In genomic region chr1:56910441-56910985, GRCh38 we compare ENCODE assay signal across 19 cellular contexts. TPM values are rescaled to one million over a fixed set of nuclear protein-coding genes. Genes with fewer than 3 reads are reported as not detected.
DNase-seq lines count a peak whose midpoint lies in the region; ATAC-seq and TF ChIP-seq lines count a peak whose summit lies in the region.
"Had no signal": no experiment of that assay in that cellular context is flagged by ENCODE, and none has a peak within 500 bp of the region (broad histone marks: within the 10 kb centered on the region; RNA-seq: fewer than 3 reads in every experiment).

No MANE protein-coding gene starts in this region.

- H3K4me1 ChIP-seq in prostate gland (replicated peaks), result no peaks in the 10 kb centered on the region
- H3K4me1 ChIP-seq: SJCRH30, uterus had no signal

- in situ Hi-C loops in brain microvascular endothelial cell (cut with HindIII; ENCODE audit: low pct_ligation_motif_present, low sequenced_read_pairs), result no loop called here

- intact Hi-C loops in dendritic cell treated with granulocyte-macrophage colony-stimulating factor and Interleukin-4, amounts not matched to agents 40 ng/mL and 50 ng/mL, for 4 days (cut with micrococcal nuclease), result no loop called here
- intact Hi-C loops in prostate gland (cut with DNase I), result no loop called here

- no peak for TF ChIP-seq POLR2A in NB4 (IDR thresholded peaks at IDR 0.05; ENCODE audit: extremely low read depth, insufficient read length)
- no peak for TF ChIP-seq POLR2A in prostate gland (IDR thresholded peaks at IDR 0.05)

- no peaks in the 10 kb centered on the region for H3K9me3 ChIP-seq in prostate gland
- H3K9me3 ChIP-seq: SJCRH30, uterus had no signal

- no peak for TF ChIP-seq CTCF in NB4 (IDR thresholded peaks at IDR 0.05; ENCODE audit: low read depth, low read length)
- no peak for TF ChIP-seq CTCF in brain microvascular endothelial cell (IDR thresholded peaks at IDR 0.05; ENCODE audit: low read depth, low read length, missing control alignments)
- no peak for TF ChIP-seq CTCF in prostate gland (IDR thresholded peaks at IDR 0.05)

- no peak overlapping the region for H3K4me3 ChIP-seq in NB4 (ENCODE audit: low read depth, low read length)
- no peak overlapping the region for H3K4me3 ChIP-seq in brain microvascular endothelial cell (ENCODE audit: low read depth, low read length)
- H3K4me3 ChIP-seq in prostate gland, result no peak overlapping the region
- H3K4me3 ChIP-seq: lung, SJCRH30, uterus had no signal

- no peaks in the 10 kb centered on the region for H3K36me3 Mint-ChIP-seq in dendritic cell treated with granulocyte-macrophage colony-stimulating factor and Interleukin-4, amounts not matched to agents 40 ng/mL and 50 ng/mL, for 4 days (ENCODE audit: low read depth)
- H3K36me3 Mint-ChIP-seq in natural killer cell treated with Interleukin-12 subunit alpha and Interleukin-12 subunit beta and Interleukin-15 and Interleukin-18, amount 100 ng/mL, for 72 hours, result peaks cover 8% of the 10 kb centered on the region
- H3K36me3 Mint-ChIP-seq: IgD-negative memory B cell had no signal

- 91% methylated on average over 4 of the region's 4 CpGs for WGBS in prostate gland

- H3K4me3 Mint-ChIP-seq in dendritic cell treated with granulocyte-macrophage colony-stimulating factor and Interleukin-4, amounts not matched to agents 40 ng/mL and 50 ng/mL, for 4 days, result no peak overlapping the region
- H3K4me3 Mint-ChIP-seq in natural killer cell treated with Interleukin-12 subunit alpha and Interleukin-12 subunit beta and Interleukin-15 and Interleukin-18, amount 100 ng/mL, for 72 hours, result peak overlapping the region; percentile 72
- H3K4me3 Mint-ChIP-seq: activated CD8-positive, alpha-beta T cell treated with anti-CD3 and anti-CD28 coated beads, Interleukin-2, amount 10 ng/mL, durations not matched to agents 7 days and 5 days; activated T-helper 1 cell treated with anti-CD3 and anti-CD28 coated beads, Interleukin-12 subunit alpha, Interleukin-12 subunit beta, Interleukin-2, Interleukin-4 antibody, amounts not matched to agents 30 ng/mL and 10 ng/mL and 1 ng/mL, durations not matched to agents 14 hours and 24 hours and 36 hours; IgD-negative memory B cell; stimulated activated naive CD8-positive, alpha-beta T cell treated with anti-CD3 and anti-CD28 coated beads, Interleukin-15, amount 100 ng/mL, for 72 hours had no signal

- H3K36me3 ChIP-seq in brain microvascular endothelial cell (replicated peaks), result no peaks in the 10 kb centered on the region
- H3K36me3 ChIP-seq in prostate gland, result no peaks in the 10 kb centered on the region
- H3K36me3 ChIP-seq: SJCRH30, uterus had no signal

- DNase-seq in CD1c-positive myeloid dendritic cell (ENCODE audit: extremely low spot score), result peak; percentile 65
- DNase-seq in NB4 (ENCODE audit: low read depth), result peak; percentile 29
- peak; percentile 75 for DNase-seq in natural killer cell treated with Interleukin-12 subunit alpha and Interleukin-12 subunit beta and Interleukin-15 and Interleukin-18, amount 100 ng/mL, for 72 hours (ENCODE audit: low spot score)
- DNase-seq in NCI-H1694 (lab: John Stamatoyannopoulos, UW), result no peak
- no peak for DNase-seq in brain microvascular endothelial cell
- no peak for DNase-seq in activated naive CD4-positive, alpha-beta T cell treated with Interleukin-2 at 50 U/mL for 16 hours
- no peak for DNase-seq in prostate gland (ENCODE audit: low spot score)
- DNase-seq: activated CD8-positive, alpha-beta T cell treated with anti-CD3 and anti-CD28 coated beads, Interleukin-2, amount 10 ng/mL, durations not matched to agents 7 days and 5 days; NCI-H1417; SJCRH30; stimulated activated CD4-positive, alpha-beta T cell treated with anti-CD3 and anti-CD28 coated beads, Interleukin-15, amount 100 ng/mL, for 24 hours; stimulated activated naive CD8-positive, alpha-beta T cell treated with anti-CD3 and anti-CD28 coated beads, Interleukin-15, amount 100 ng/mL, for 72 hours; uterus had no signal

- H3K27ac Mint-ChIP-seq in dendritic cell treated with granulocyte-macrophage colony-stimulating factor and Interleukin-4, amounts not matched to agents 40 ng/mL and 50 ng/mL, for 4 days, result peak overlapping the region; percentile 92
- H3K27ac Mint-ChIP-seq in natural killer cell treated with Interleukin-12 subunit alpha and Interleukin-12 subunit beta and Interleukin-15 and Interleukin-18, amount 100 ng/mL, for 72 hours, result peak overlapping the region; percentile 78 to 95
- H3K27ac Mint-ChIP-seq: activated CD8-positive, alpha-beta T cell treated with anti-CD3 and anti-CD28 coated beads, Interleukin-2, amount 10 ng/mL, durations not matched to agents 7 days and 5 days; activated T-helper 1 cell treated with anti-CD3 and anti-CD28 coated beads, Interleukin-12 subunit alpha, Interleukin-12 subunit beta, Interleukin-2, Interleukin-4 antibody, amounts not matched to agents 30 ng/mL and 10 ng/mL and 1 ng/mL, durations not matched to agents 14 hours and 24 hours and 36 hours; IgD-negative memory B cell; stimulated activated naive CD8-positive, alpha-beta T cell treated with anti-CD3 and anti-CD28 coated beads, Interleukin-15, amount 100 ng/mL, for 72 hours had no signal

- no peaks in the 10 kb centered on the region for H3K9me3 Mint-ChIP-seq in dendritic cell treated with granulocyte-macrophage colony-stimulating factor and Interleukin-4, amounts not matched to agents 40 ng/mL and 50 ng/mL, for 4 days
- peaks cover 6% of the 10 kb centered on the region for H3K9me3 Mint-ChIP-seq in natural killer cell treated with Interleukin-12 subunit alpha and Interleukin-12 subunit beta and Interleukin-15 and Interleukin-18, amount 100 ng/mL, for 72 hours
- H3K9me3 Mint-ChIP-seq: activated T-helper 1 cell treated with anti-CD3 and anti-CD28 coated beads, Interleukin-12 subunit alpha, Interleukin-12 subunit beta, Interleukin-2, Interleukin-4 antibody, amounts not matched to agents 30 ng/mL and 10 ng/mL and 1 ng/mL, durations not matched to agents 14 hours and 24 hours and 36 hours; IgD-negative memory B cell had no signal

- H3K27me3 ChIP-seq in brain microvascular endothelial cell (replicated peaks) (no peaks in the 10 kb centered on the region), prostate gland (replicated peaks; ENCODE audit: insufficient read depth) (no peaks in the 10 kb centered on the region)
- H3K27me3 ChIP-seq: uterus had no signal

- no peak overlapping the region for H3K27ac ChIP-seq in brain microvascular endothelial cell
- no peak overlapping the region for H3K27ac ChIP-seq in prostate gland
- H3K27ac ChIP-seq: SJCRH30, uterus, VCaP had no signal

- H3K4me1 Mint-ChIP-seq in dendritic cell treated with granulocyte-macrophage colony-stimulating factor and Interleukin-4, amounts not matched to agents 40 ng/mL and 50 ng/mL, for 4 days (ENCODE audit: low read depth), result peaks cover 42% of the 10 kb centered on the region
- H3K4me1 Mint-ChIP-seq in natural killer cell treated with Interleukin-12 subunit alpha and Interleukin-12 subunit beta and Interleukin-15 and Interleukin-18, amount 100 ng/mL, for 72 hours (ENCODE audit: low read depth in 2 of 2), result peaks cover 39 to 53% of the 10 kb centered on the region in 2 donors
- H3K4me1 Mint-ChIP-seq: IgD-negative memory B cell; stimulated activated naive CD8-positive, alpha-beta T cell treated with anti-CD3 and anti-CD28 coated beads, Interleukin-15, amount 100 ng/mL, for 72 hours had no signal

- ATAC-seq in natural killer cell treated with Interleukin-12 subunit alpha and Interleukin-12 subunit beta and Interleukin-15 and Interleukin-18, amount 100 ng/mL, for 72 hours, result peak; percentile 58 to 74
- ATAC-seq: activated CD8-positive, alpha-beta T cell treated with anti-CD3 and anti-CD28 coated beads, Interleukin-2, amount 10 ng/mL, durations not matched to agents 7 days and 5 days; stimulated activated naive CD8-positive, alpha-beta T cell treated with anti-CD3 and anti-CD28 coated beads, Interleukin-15, amount 100 ng/mL, for 72 hours had no signal

- H3K27me3 Mint-ChIP-seq in dendritic cell treated with granulocyte-macrophage colony-stimulating factor and Interleukin-4, amounts not matched to agents 40 ng/mL and 50 ng/mL, for 4 days, result peaks cover 3% of the 10 kb centered on the region
- H3K27me3 Mint-ChIP-seq in natural killer cell treated with Interleukin-12 subunit alpha and Interleukin-12 subunit beta and Interleukin-15 and Interleukin-18, amount 100 ng/mL, for 72 hours, result peaks cover 0 to 21% of the 10 kb centered on the region in 2 donors

RNA-seq across cellular contexts. Expression of gene C8B, which starts 55.3 kb away (rescaled TPM):
- total RNA-seq in natural killer cell treated with Interleukin-12 subunit alpha and Interleukin-12 subunit beta and Interleukin-15 and Interleukin-18, amount 100 ng/mL, for 72 hours, result under 1 TPM in 1 of 2 donors, not detected in 1; 0.40 TPM
- total RNA-seq in prostate gland, result not detected
- total RNA-seq: activated CD8-positive, alpha-beta T cell treated with anti-CD3 and anti-CD28 coated beads, Interleukin-2, amount 10 ng/mL, durations not matched to agents 7 days and 5 days; activated T-helper 1 cell treated with anti-CD3 and anti-CD28 coated beads, Interleukin-12 subunit alpha, Interleukin-12 subunit beta, Interleukin-2, Interleukin-4 antibody, amounts not matched to agents 30 ng/mL and 10 ng/mL and 1 ng/mL, durations not matched to agents 14 hours and 24 hours and 36 hours; pulmonary artery endothelial cell; SJCRH30; uterus had no signal

RNA-seq across cellular contexts. Expression of gene C8A, which starts 55.9 kb away (rescaled TPM):
- total RNA-seq in natural killer cell treated with Interleukin-12 subunit alpha and Interleukin-12 subunit beta and Interleukin-15 and Interleukin-18, amount 100 ng/mL, for 72 hours, result not detected
- not detected for total RNA-seq in prostate gland
- total RNA-seq: activated CD8-positive, alpha-beta T cell treated with anti-CD3 and anti-CD28 coated beads, Interleukin-2, amount 10 ng/mL, durations not matched to agents 7 days and 5 days; activated T-helper 1 cell treated with anti-CD3 and anti-CD28 coated beads, Interleukin-12 subunit alpha, Interleukin-12 subunit beta, Interleukin-2, Interleukin-4 antibody, amounts not matched to agents 30 ng/mL and 10 ng/mL and 1 ng/mL, durations not matched to agents 14 hours and 24 hours and 36 hours; pulmonary artery endothelial cell; SJCRH30; uterus had no signal

Comparison
In these comparisons a context has a peak if more than half of its experiments do, and no peak if none do; other contexts are left out.
1. DNase-seq: peak in CD1c-positive myeloid dendritic cell (single experiment), NB4 (single experiment) and natural killer cell treated with Interleukin-12 subunit alpha and Interleukin-12 subunit beta and Interleukin-15 and Interleukin-18, amount 100 ng/mL, for 72 hours (single experiment); none in NCI-H1694 (single experiment), brain microvascular endothelial cell (single experiment), activated naive CD4-positive, alpha-beta T cell treated with Interleukin-2 at 50 U/mL for 16 hours (single experiment) and prostate gland (single experiment).